In genomic region chr13:80363890-80364503, GRCh38 we compare ENCODE assay signal across 8 cellular contexts. TPM values are rescaled to one million over a fixed set of nuclear protein-coding genes. Genes with fewer than 3 reads are reported as not detected.
A peak's percentile ranks its signal among the peaks of the same experiment; 100 is the strongest.
DNase-seq lines count a peak whose midpoint lies in the region; ATAC-seq and TF ChIP-seq lines count a peak whose summit lies in the region.

No MANE protein-coding gene starts in this region.

- peak overlapping the region; percentile 22 for H2AFZ ChIP-seq in HCT116 (ENCODE audit: low read depth, low read length, poor library complexity, severe bottlenecking)

- CTCF ChIA-PET in HCT116 (lab: Charles Lee) = no interaction called here

- no peaks in the 10 kb centered on the region for H3K9me3 ChIP-seq in HCT116 (ENCODE audit: control insufficient read depth in 1 of 2, insufficient read depth in 1 of 2, low read depth in 1 of 2, low read length in 2 of 2)
- no peaks in the 10 kb centered on the region for H3K9me3 ChIP-seq in thyroid gland

- TF ChIP-seq CTCF in HCT116 (IDR thresholded peaks at IDR 0.05 in 2 of 3, conservative IDR thresholded peaks at IDR 0.05 in 1 of 3; ENCODE audit: borderline replicate concordance in 1 of 3, insufficient read depth in 1 of 3, low read depth in 2 of 3, low read length in 2 of 3) (peak; percentile 19 to 69 (median 45); a peak in 4 of 6 replicates), thyroid gland (IDR thresholded peaks at IDR 0.05) (peak; percentile 53 to 85 (median 66))

- POLR2A ChIA-PET in HCT116 (lab: Charles Lee) = no interaction called here

- no peaks in the 10 kb centered on the region for H3K79me2 ChIP-seq in HCT116 (ENCODE audit: insufficient read depth, low read length)

- no TSS peak for BruUV-seq in HCT116 (replicated peaks; lab: Mats Ljungman, UMichigan)

- no peak overlapping the region for H3K4me2 ChIP-seq in HCT116 (ENCODE audit: low read length)

- ATAC-seq in HCT116 = no peak
- peak; percentile 46; the same call in 2 of the 3 replicates for ATAC-seq in SK-N-SH treated with all-trans-retinoic acid at 6 μM for 48 hours
- no peak for ATAC-seq in HG03442 (IDR thresholded peaks at IDR 0.05; ENCODE audit: unreplicated experiment)

- no peaks in the 10 kb centered on the region for H4K20me1 ChIP-seq in HCT116 (ENCODE audit: insufficient read depth)

- DNase-seq in AG08396 (ENCODE audit: low spot score) = peak; percentile 46
- DNase-seq in HCT116 (ENCODE audit: low read depth, low spot score) = no peak
- peak; percentile 27 for DNase-seq in foreskin melanocyte
- no peak for DNase-seq in thyroid gland
- no peak for DNase-seq in 8988T
- no peak for DNase-seq in activated gamma-delta T cell treated with Interleukin-2 at 50 U/mL for 16 hours

- TF ChIP-seq POLR2A in HCT116 (IDR thresholded peaks at IDR 0.05; ENCODE audit: borderline replicate concordance, extremely low read depth, insufficient read depth, insufficient read length) (no peak), thyroid gland (IDR thresholded peaks at IDR 0.05) (no peak)

- H3K36me3 ChIP-seq in HCT116 (ENCODE audit: control insufficient read depth in 1 of 2, insufficient read depth in 2 of 2, low read length in 2 of 2) (no peaks in the 10 kb centered on the region), thyroid gland (no peaks in the 10 kb centered on the region)

- no peaks in the 10 kb centered on the region for H3K9me2 ChIP-seq in HCT116 (ENCODE audit: insufficient read depth)

- intact Hi-C loops in HCT116 (cut with micrococcal nuclease) (loop anchor here (2.0 to 5.0 kb wide), 2 partner anchors 589 to 687 kb away; no protein-coding TSS in a partner anchor), thyroid gland (cut with DNase I) (loop anchor here (10.0 kb wide), 1 partner anchor 589 kb away; no protein-coding TSS in a partner anchor)

- H3K27ac ChIP-seq in HCT116 (ENCODE audit: low read depth, low read length) (no peak overlapping the region), thyroid gland (no peak overlapping the region)

- WGBS in thyroid gland, 2 donors = 2 to 3% methylated on average over 3 of the region's 3 CpGs

- no peak overlapping the region for H3K9ac ChIP-seq in HCT116 (ENCODE audit: low read length)

- H3K27me3 ChIP-seq in HCT116 (ENCODE audit: insufficient read depth, low read length) (no peaks in the 10 kb centered on the region), thyroid gland (no peaks in the 10 kb centered on the region)

- H3K4me1 ChIP-seq in HCT116 (ENCODE audit: control insufficient read depth in 1 of 2, insufficient read depth in 2 of 2, low read length in 2 of 2) = no peaks in the 10 kb centered on the region; a peak in 1 of 4 replicates
- H3K4me1 ChIP-seq in thyroid gland = peaks cover 5 to 16% of the 10 kb centered on the region in 2 donors

- H3K4me3 ChIP-seq in HCT116 (replicated peaks in 1 of 2; ENCODE audit: low read depth in 1 of 2, low read length in 2 of 2) = no peak overlapping the region
- no peak overlapping the region for H3K4me3 ChIP-seq in thyroid gland (replicated peaks in 1 of 3)

- RAD21 ChIA-PET in HCT116 (lab: Charles Lee; ENCODE audit: low non-redundant PET in 1 of 2, low total read pairs in 2 of 2, uncharacterized antibody in 2 of 2, unreplicated experiment in 2 of 2) = no interaction called here

- peak; percentile 55 for TF ChIP-seq RAD21 in HCT116 (IDR thresholded peaks at IDR 0.05; ENCODE audit: low read depth)

TF ChIP-seq in HCT116, 20 proteins besides CTCF, POLR2A, EP300 and RAD21:
- TF ChIP-seq FOSL1 (IDR thresholded peaks at IDR 0.05; ENCODE audit: low read depth) (no peak), JUND (IDR thresholded peaks at IDR 0.05) (no peak), SP1 (IDR thresholded peaks at IDR 0.05; ENCODE audit: low read depth) (no peak), CEBPB (IDR thresholded peaks at IDR 0.05; ENCODE audit: low read depth) (no peak), YY1 (IDR thresholded peaks at IDR 0.05; ENCODE audit: extremely low read depth, insufficient replicate concordance, low read depth, low read length) (no peak), ATF3 (IDR thresholded peaks at IDR 0.05) (no peak), ELF1 (IDR thresholded peaks at IDR 0.05; ENCODE audit: borderline replicate concordance, low read depth) (no peak), ZFX (IDR thresholded peaks at IDR 0.05) (no peak), EZH2 (IDR thresholded peaks at IDR 0.05) (no peak), MAX (IDR thresholded peaks at IDR 0.05) (no peak), CBX3 (IDR thresholded peaks at IDR 0.05; ENCODE audit: low read depth) (no peak), EZH2phosphoT487 (IDR thresholded peaks at IDR 0.05; ENCODE audit: borderline replicate concordance) (no peak), SIN3A (IDR thresholded peaks at IDR 0.05; ENCODE audit: low read depth) (no peak), ZNF274 (IDR thresholded peaks at IDR 0.05; ENCODE audit: low read depth, low read length) (no peak), EGR1 (IDR thresholded peaks at IDR 0.05; ENCODE audit: low read depth) (no peak)

TF ChIP-seq in SK-N-SH treated with all-trans-retinoic acid at 6 μM for 48 hours, 23 proteins besides CTCF, POLR2A, EP300 and RAD21:
- TF ChIP-seq ZNF70 (CRISPR knock-in tag; IDR thresholded peaks at IDR 0.05) (no peak), PATZ1 (CRISPR knock-in tag; IDR thresholded peaks at IDR 0.05; ENCODE audit: borderline replicate concordance) (no peak), ZC3H10 (CRISPR knock-in tag; IDR thresholded peaks at IDR 0.05) (no peak), CREB5 (CRISPR knock-in tag; IDR thresholded peaks at IDR 0.05; ENCODE audit: low read depth) (no peak), TSHZ2 (CRISPR knock-in tag; IDR thresholded peaks at IDR 0.05) (no peak), ESRRG (CRISPR knock-in tag; IDR thresholded peaks at IDR 0.05) (no peak), ARNTL (CRISPR knock-in tag; IDR thresholded peaks at IDR 0.05; ENCODE audit: borderline replicate concordance, low read depth) (no peak), ZFP30 (CRISPR knock-in tag; IDR thresholded peaks at IDR 0.05) (no peak), BACH2 (CRISPR knock-in tag; IDR thresholded peaks at IDR 0.05; ENCODE audit: borderline replicate concordance) (no peak), SNAI2 (CRISPR knock-in tag; IDR thresholded peaks at IDR 0.05) (no peak), RARB (CRISPR knock-in tag; IDR thresholded peaks at IDR 0.05) (no peak), TCF4 (CRISPR knock-in tag; IDR thresholded peaks at IDR 0.05; ENCODE audit: borderline replicate concordance) (no peak)

RNA-seq across cellular contexts. Expression of gene SPRY2, which starts 23.1 kb away (rescaled TPM):
- total RNA-seq in HCT116 (2021; ENCODE audit: unreplicated experiment) = 7.2 TPM
- polyA plus RNA-seq in HCT116 (2012) = 6.4 and 6.9 TPM in 2 replicates
- total RNA-seq in thyroid gland = 10 to 100 TPM; 17.9 to 37.0 (median 24.5) TPM

Comparison
In these comparisons a context has a peak if more than half of its experiments do, and no peak if none do; other contexts are left out.
1. DNase-seq: peak in AG08396 (single experiment) and foreskin melanocyte (single experiment); none in HCT116 (single experiment), thyroid gland (0 of 2), 8988T (single experiment) and activated gamma-delta T cell treated with Interleukin-2 at 50 U/mL for 16 hours (single experiment).